ENCODE assay signal across 17 cellular contexts in genomic region chr1:25728301-25728935, GRCh38.
DNase-seq lines count a peak whose midpoint lies in the region; ATAC-seq and TF ChIP-seq lines count a peak whose summit lies in the region.
"Had no signal": no experiment of that assay in that cellular context is flagged by ENCODE, and none has a peak within 500 bp of the region (broad histone marks: within the 10 kb centered on the region; RNA-seq: fewer than 3 reads in every experiment).

No MANE protein-coding gene starts in this region.

- no peak overlapping the region for H4K5ac ChIP-seq in H9 (ENCODE audit: insufficient read length, low read depth, low read length)

- no peak for DNase-seq in H9
- DNase-seq in amniotic epithelial cell (ENCODE audit: low read depth): peak; percentile 15
- peak; percentile 35 for DNase-seq in sciatic nerve (ENCODE audit: low spot score)
- no peak for DNase-seq in NCI-H146 (lab: John Stamatoyannopoulos, UW)
- DNase-seq in GOT3 (lab: John Stamatoyannopoulos, UW): no peak
- no peak for DNase-seq in iPS-NIHi7 (ENCODE audit: extremely low spot score)
- DNase-seq: activated CD4-positive, alpha-beta memory T cell treated with anti-CD3 and anti-CD28 coated beads for 36 hours; activated T-cell treated with anti-CD3 and anti-CD28 coated beads, Interleukin-2, amount 50 U/mL, for 48 hours; NCI-H526 treated with DMSO at 0.1 percent for 48 hours; PC-3 had no signal

- no CpG with 5 or more reads among the region's 11 CpGs for WGBS in H9 (ENCODE audit: extremely low coverage, insufficient read length, low lambda C conversion rate)
- 82% methylated on average over 11 of the region's 11 CpGs for WGBS in liver

- H3K9me3 Mint-ChIP-seq in H9: no peaks in the 10 kb centered on the region
- H3K9me3 Mint-ChIP-seq: activated CD4-positive, alpha-beta memory T cell treated with anti-CD3 and anti-CD28 coated beads for 36 hours had no signal

- no peak overlapping the region for H2AK5ac ChIP-seq in H9 (ENCODE audit: insufficient read length, low read length)

- H3K56ac ChIP-seq in H9 (ENCODE audit: insufficient read length, low read depth, low read length): no peak overlapping the region

- no peak overlapping the region for H3K14ac ChIP-seq in H9 (ENCODE audit: insufficient read depth, low read length)

- no peaks in the 10 kb centered on the region for H3K23me2 ChIP-seq in H9 (ENCODE audit: insufficient read length, low read depth, low read length, poor library complexity, severe bottlenecking)

- no peak overlapping the region for H2BK5ac ChIP-seq in H9 (ENCODE audit: insufficient read length, low read length)

- no peak overlapping the region for H4K8ac ChIP-seq in H9 (replicated peaks; ENCODE audit: insufficient read length, low read depth, low read length)

- H3K9ac ChIP-seq in H9 (ENCODE audit: extremely low read depth, insufficient read length, low read length): no peak overlapping the region
- H3K9ac ChIP-seq in liver (ENCODE audit: low read depth in 1 of 2, low read length in 2 of 2): no peak overlapping the region

- H4K91ac ChIP-seq in H9 (ENCODE audit: insufficient read length, low read depth, low read length): no peak overlapping the region

- no peak overlapping the region for H3T11ph ChIP-seq in H9 (ENCODE audit: low read length)

- H3K4ac ChIP-seq in H9 (ENCODE audit: low read depth, low read length): no peak overlapping the region

- TF ChIP-seq RAD21 in liver (IDR thresholded peaks at IDR 0.05): no peak

- H3K36me3 Mint-ChIP-seq in H9 (ENCODE audit: insufficient read depth in 1 of 3, low read depth in 3 of 3): no peaks in the 10 kb centered on the region
- H3K36me3 Mint-ChIP-seq: activated CD4-positive, alpha-beta memory T cell treated with anti-CD3 and anti-CD28 coated beads for 36 hours; memory B cell had no signal

- H2BK120ac ChIP-seq in H9 (ENCODE audit: low read depth, low read length, poor library complexity, severe bottlenecking): no peak overlapping the region

- H3K9me3 ChIP-seq in H9 (ENCODE audit: control insufficient read depth, low read depth, low read length) (no peaks in the 10 kb centered on the region), liver (ENCODE audit: control insufficient read depth in 4 of 4, low read length in 3 of 4) (no peaks in the 10 kb centered on the region)
- H3K9me3 ChIP-seq: neutrophil, tibial nerve had no signal

- no peaks in the 10 kb centered on the region for H4K20me1 ChIP-seq in H9 (ENCODE audit: control insufficient read depth, insufficient read depth, insufficient read length)

- H2AFZ ChIP-seq in H9 (ENCODE audit: low read length): no peak overlapping the region

- no peaks in the 10 kb centered on the region for H3K36me3 ChIP-seq in liver (ENCODE audit: control insufficient read depth in 4 of 4, insufficient read depth in 3 of 4, low read depth in 1 of 4, low read length in 3 of 4)
- H3K36me3 ChIP-seq: neutrophil, tibial nerve had no signal

- H3K18ac ChIP-seq in H9 (ENCODE audit: insufficient read length, low read depth, low read length): no peak overlapping the region

- no peak overlapping the region for H3K23ac ChIP-seq in H9 (ENCODE audit: insufficient read length, low read depth, low read length)

- H3K4me3 Mint-ChIP-seq in H9: no peak overlapping the region
- H3K4me3 Mint-ChIP-seq: activated CD4-positive, alpha-beta memory T cell treated with anti-CD3 and anti-CD28 coated beads for 36 hours; B cell; memory B cell had no signal

- H3K27ac ChIP-seq in H9 (ENCODE audit: insufficient read length, low read depth, low read length) (no peak overlapping the region), liver (ENCODE audit: low read depth in 1 of 2, low read length in 2 of 2) (peak overlapping the region; percentile 4 to 9)
- H3K27ac ChIP-seq: neutrophil had no signal

- H3K79me2 ChIP-seq in H9 (ENCODE audit: insufficient read depth, low read length): no peaks in the 10 kb centered on the region

- H2BK12ac ChIP-seq in H9 (ENCODE audit: insufficient read length, low read depth, low read length): no peak overlapping the region

- H2BK15ac ChIP-seq in H9 (ENCODE audit: low read depth, low read length): no peak overlapping the region

- peaks cover 46 to 50% of the 10 kb centered on the region in 2 experiments for H3K4me1 Mint-ChIP-seq in H9

- H3K4me2 ChIP-seq in H9 (ENCODE audit: insufficient read depth, insufficient read length, low read length): no peak overlapping the region

- TF ChIP-seq CTCF in H9 (conservative IDR thresholded peaks at IDR 0.05) (no peak), liver (IDR thresholded peaks at IDR 0.05; ENCODE audit: low read depth, low read length, missing input control) (no peak)

- H3K27me3 Mint-ChIP-seq in H9 (ENCODE audit: low read depth): peaks cover 2% of the 10 kb centered on the region
- H3K27me3 Mint-ChIP-seq: activated CD4-positive, alpha-beta memory T cell treated with anti-CD3 and anti-CD28 coated beads for 36 hours had no signal

- H3K4me1 ChIP-seq in H9 (ENCODE audit: insufficient read depth, low read length): peaks cover 3% of the 10 kb centered on the region; the same call in 1 of the 2 replicates
- H3K4me1 ChIP-seq in liver (ENCODE audit: control insufficient read depth in 4 of 4, insufficient read depth in 4 of 4, low read length in 3 of 4): peaks cover 0 to 12% (median 5%) of the 10 kb centered on the region in 4 donors

- H3K27me3 ChIP-seq in H9 (ENCODE audit: insufficient read depth, low read length) (no peaks in the 10 kb centered on the region), liver (ENCODE audit: control insufficient read depth in 4 of 4, insufficient read depth in 4 of 4, low read length in 3 of 4) (no peaks in the 10 kb centered on the region)
- H3K27me3 ChIP-seq: tibial nerve had no signal

- no peak overlapping the region for H2BK20ac ChIP-seq in H9 (ENCODE audit: low read depth, low read length, poor library complexity, severe bottlenecking)

- peak overlapping the region in 2 of 3 experiments; percentile 39 to 60; a peak in 3 of 7 replicates for H3K27ac Mint-ChIP-seq in H9
- H3K27ac Mint-ChIP-seq: activated CD4-positive, alpha-beta memory T cell treated with anti-CD3 and anti-CD28 coated beads for 36 hours; B cell; memory B cell had no signal

- no peak overlapping the region for H3K4me3 ChIP-seq in liver (ENCODE audit: low read depth in 1 of 3, low read length in 3 of 3)
- H3K4me3 ChIP-seq: skin epidermis, tibial nerve had no signal

- no peak for ATAC-seq in sciatic nerve
- no peak for ATAC-seq in HG02623 (IDR thresholded peaks at IDR 0.05; ENCODE audit: unreplicated experiment)
- ATAC-seq: PC-3 had no signal

- intact Hi-C loops in sciatic nerve (cut with DNase I): no loop called here

- no peaks in the 10 kb centered on the region for H3K79me1 ChIP-seq in H9 (ENCODE audit: insufficient read depth, low read depth, low read length, poor library complexity, severe bottlenecking)

TF ChIP-seq in liver, 16 proteins besides CTCF, POLR2A, EP300 and RAD21 (continues in another document):
- no peak for TF ChIP-seq RXRA (IDR thresholded peaks at IDR 0.05)
- TF ChIP-seq FOXA1 (IDR thresholded peaks at IDR 0.05): no peak
- TF ChIP-seq ATF3 (IDR thresholded peaks at IDR 0.05): no peak
- no peak for TF ChIP-seq JUND (IDR thresholded peaks at IDR 0.05)
- no peak for TF ChIP-seq ZBTB33 (IDR thresholded peaks at IDR 0.05)
- TF ChIP-seq EGR1 (IDR thresholded peaks at IDR 0.05; ENCODE audit: low read depth in 2 of 2): no peak
- no peak for TF ChIP-seq HNF4G (IDR thresholded peaks at IDR 0.05)
- TF ChIP-seq HNF4A (conservative IDR thresholded peaks at IDR 0.05): no peak
- no peak for TF ChIP-seq SP1 (IDR thresholded peaks at IDR 0.05)
- no peak for TF ChIP-seq FOXA2 (IDR thresholded peaks at IDR 0.05)
- no peak for TF ChIP-seq GABPA (IDR thresholded peaks at IDR 0.05 in 1 of 2, conservative IDR thresholded peaks at IDR 0.05 in 1 of 2)
- no peak for TF ChIP-seq TAF1 (conservative IDR thresholded peaks at IDR 0.05)

Comparison
In these comparisons a context has a peak if more than half of its experiments do, and no peak if none do; other contexts are left out.
1. DNase-seq: peak in amniotic epithelial cell (single experiment) and sciatic nerve (single experiment); none in H9 (single experiment), NCI-H146 (single experiment), GOT3 (single experiment) and iPS-NIHi7 (single experiment).